16 cellular contexts compared by ENCODE assay signal in the genomic region with DNA sequence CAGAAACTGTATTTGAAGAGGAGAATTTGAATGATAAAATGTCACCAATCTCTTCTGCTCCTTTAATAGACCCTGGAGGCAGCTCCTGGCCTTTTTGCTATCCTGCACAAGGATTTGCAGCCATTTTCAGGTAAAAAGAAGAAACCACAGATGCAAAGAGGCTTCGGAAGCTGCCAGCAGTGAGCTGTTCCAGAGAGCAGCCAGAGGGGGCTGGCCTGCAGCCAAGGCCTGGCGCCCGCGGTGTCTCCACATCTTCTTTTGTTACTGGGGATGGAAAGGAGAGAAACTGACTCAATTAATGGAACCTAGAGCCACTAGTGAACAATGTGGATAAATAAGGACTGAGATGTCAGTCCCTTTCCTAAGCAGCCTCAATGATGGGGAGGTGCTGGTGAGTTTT. TPM values are rescaled to one million over a fixed set of nuclear protein-coding genes. Genes with fewer than 3 reads are reported as not detected.
A peak's percentile ranks its signal among the peaks of the same experiment; 100 is the strongest.
DNase-seq lines count a peak whose midpoint lies in the region; ATAC-seq and TF ChIP-seq lines count a peak whose summit lies in the region.
"Had no signal": no experiment of that assay in that cellular context is flagged by ENCODE, and none has a peak within 500 bp of the region (broad histone marks: within the 10 kb centered on the region; RNA-seq: fewer than 3 reads in every experiment).

No MANE protein-coding gene starts in this region.

- H3K27me3 ChIP-seq in Panc1 (ENCODE audit: control insufficient read depth, insufficient read depth, low read length) (peaks cover 34% of the 10 kb centered on the region), neural progenitor cell (no peaks in the 10 kb centered on the region)

- 0 out of 2 replicates have a peak, but pooled peaks have one; percentile 21 for ATAC-seq in Panc1
- no peak for ATAC-seq in GM18870 (IDR thresholded peaks at IDR 0.05; ENCODE audit: unreplicated experiment)
- no peak for ATAC-seq in activated CD8-positive, alpha-beta T cell treated with anti-CD3 and anti-CD28 coated beads for 36 hours

- H3K9me3 Mint-ChIP-seq in neural progenitor cell, result no peaks in the 10 kb centered on the region
- no peaks in the 10 kb centered on the region for H3K9me3 Mint-ChIP-seq in activated CD8-positive, alpha-beta T cell treated with anti-CD3 and anti-CD28 coated beads for 36 hours
- H3K9me3 Mint-ChIP-seq: activated CD4-positive, alpha-beta memory T cell treated with anti-CD3 and anti-CD28 coated beads for 36 hours had no signal

- H3K79me2 ChIP-seq in neural progenitor cell (ENCODE audit: low read depth), result no peaks in the 10 kb centered on the region

- H3K4me1 ChIP-seq in HEK293 (ENCODE audit: control insufficient read depth, insufficient read depth, low read length), result no peaks in the 10 kb centered on the region
- H3K4me1 ChIP-seq in Panc1 (ENCODE audit: control insufficient read depth, insufficient read depth, low read length), result no peaks in the 10 kb centered on the region
- H3K4me1 ChIP-seq in neural progenitor cell, result no peaks in the 10 kb centered on the region
- H3K4me1 ChIP-seq: tibial artery had no signal

- H3K27ac Mint-ChIP-seq in neural progenitor cell, result no peak overlapping the region
- H3K27ac Mint-ChIP-seq in activated CD8-positive, alpha-beta T cell treated with anti-CD3 and anti-CD28 coated beads for 36 hours, result no peak overlapping the region
- H3K27ac Mint-ChIP-seq: activated CD4-positive, alpha-beta memory T cell treated with anti-CD3 and anti-CD28 coated beads for 36 hours had no signal

- no TSS peak for BruUV-seq in Panc1 (replicated peaks; lab: Mats Ljungman, UMichigan)

- intact Hi-C loops in Panc1 (cut with micrococcal nuclease; ENCODE audit: unreplicated experiment), result no loop called here
- intact Hi-C loops in activated CD8-positive, alpha-beta T cell treated with anti-CD3 and anti-CD28 coated beads for 36 hours (cut with micrococcal nuclease), result no loop called here

- TF ChIP-seq CTCF in HEK293 (tag by site-specific recombination; IDR thresholded peaks at IDR 0.05) (no peak), Panc1 (IDR thresholded peaks at IDR 0.05) (no peak), neural progenitor cell (IDR thresholded peaks at IDR 0.05) (no peak)
- TF ChIP-seq CTCF in activated CD8-positive, alpha-beta T cell treated with anti-CD3 and anti-CD28 coated beads for 36 hours (IDR thresholded peaks at IDR 0.05), result no peak

- no peaks in the 10 kb centered on the region for H3K9me3 ChIP-seq in HEK293 (ENCODE audit: control insufficient read depth, insufficient read depth, low read depth, low read length)
- H3K9me3 ChIP-seq in Panc1 (ENCODE audit: control insufficient read depth, insufficient read depth, low read depth, low read length), result no peaks in the 10 kb centered on the region
- no peaks in the 10 kb centered on the region for H3K9me3 ChIP-seq in neural progenitor cell (ENCODE audit: low read depth)
- H3K9me3 ChIP-seq: tibial artery had no signal

- no peaks in the 10 kb centered on the region for H3F3A ChIP-seq in neural progenitor cell (ENCODE audit: low read depth)

- no peak overlapping the region for H3K4me3 ChIP-seq in HEK293 (ENCODE audit: low read depth, low read length)
- H3K4me3 ChIP-seq in Panc1 (ENCODE audit: low read depth in 2 of 2, low read length in 2 of 2), result no peak overlapping the region
- H3K4me3 ChIP-seq in neural progenitor cell, result no peak overlapping the region
- H3K4me3 ChIP-seq: tibial artery had no signal

- peak; percentile 25 for DNase-seq in DMS153 treated with DMSO at 0.1 percent for 48 hours (lab: John Stamatoyannopoulos, UW; ENCODE audit: unreplicated experiment)
- no peak for DNase-seq in DMS153 (lab: John Stamatoyannopoulos, UW)
- DNase-seq in Panc1 (ENCODE audit: low read depth, low spot score), result no peak
- DNase-seq in neural progenitor cell (ENCODE audit: low spot score), result peak; percentile 15
- DNase-seq in GOT3 (lab: John Stamatoyannopoulos, UW), result no peak
- no peak for DNase-seq in activated CD8-positive, alpha-beta T cell treated with anti-CD3 and anti-CD28 coated beads for 36 hours
- DNase-seq: 8988T; activated CD4-positive, alpha-beta memory T cell treated with anti-CD3 and anti-CD28 coated beads for 36 hours; NCI-H1436 treated with DMSO at 0.1 percent for 48 hours had no signal

- H3K27ac ChIP-seq in HEK293 (ENCODE audit: extremely low read depth, low read depth, low read length) (no peak overlapping the region), Panc1 (ENCODE audit: low read length) (no peak overlapping the region), neural progenitor cell (no peak overlapping the region)
- H3K27ac ChIP-seq: C4-2B, RWPE1, tibial artery had no signal

- H3K36me3 Mint-ChIP-seq in neural progenitor cell, result no peaks in the 10 kb centered on the region
- H3K36me3 Mint-ChIP-seq in activated CD8-positive, alpha-beta T cell treated with anti-CD3 and anti-CD28 coated beads for 36 hours (ENCODE audit: low read depth), result no peaks in the 10 kb centered on the region
- H3K36me3 Mint-ChIP-seq: activated CD4-positive, alpha-beta memory T cell treated with anti-CD3 and anti-CD28 coated beads for 36 hours had no signal

- H4K20me1 ChIP-seq in neural progenitor cell (ENCODE audit: low read depth), result no peaks in the 10 kb centered on the region

- no peaks in the 10 kb centered on the region for H3K36me3 ChIP-seq in HEK293 (ENCODE audit: control insufficient read depth in 2 of 2, insufficient read depth in 1 of 2, low read length in 2 of 2)
- H3K36me3 ChIP-seq in Panc1 (ENCODE audit: control insufficient read depth, insufficient read depth, low read length), result no peaks in the 10 kb centered on the region
- H3K36me3 ChIP-seq in neural progenitor cell, result no peaks in the 10 kb centered on the region
- H3K36me3 ChIP-seq: tibial artery had no signal

- in situ Hi-C loops in Panc1 (cut with HindIII; ENCODE audit: low pct_unique_long_range_greater_than_20kb, low sequenced_read_pairs), result no loop called here

- H3K4me3 Mint-ChIP-seq in neural progenitor cell, result no peak overlapping the region
- H3K4me3 Mint-ChIP-seq in activated CD8-positive, alpha-beta T cell treated with anti-CD3 and anti-CD28 coated beads for 36 hours, result no peak overlapping the region
- H3K4me3 Mint-ChIP-seq: activated CD4-positive, alpha-beta memory T cell treated with anti-CD3 and anti-CD28 coated beads for 36 hours had no signal

- POLR2A ChIA-PET in HEK293 (lab: Yijun Ruan, JAX) (no interaction called here), Panc1 (lab: Charles Lee) (no interaction called here)
- POLR2A ChIA-PET in activated CD8-positive, alpha-beta T cell treated with anti-CD3 and anti-CD28 coated beads for 36 hours (lab: Charles Lee), result no interaction called here

- peaks cover 6% of the 10 kb centered on the region for H3K4me1 Mint-ChIP-seq in neural progenitor cell
- no peaks in the 10 kb centered on the region for H3K4me1 Mint-ChIP-seq in activated CD8-positive, alpha-beta T cell treated with anti-CD3 and anti-CD28 coated beads for 36 hours (ENCODE audit: low read depth)

- H3K4me2 ChIP-seq in neural progenitor cell, result no peak overlapping the region

- CTCF ChIA-PET in HEK293 (lab: Yijun Ruan, JAX), result no interaction called here
- CTCF ChIA-PET in Panc1 (lab: Charles Lee), result no interaction called here
- CTCF ChIA-PET in activated CD8-positive, alpha-beta T cell treated with anti-CD3 and anti-CD28 coated beads for 36 hours (lab: Charles Lee), result no interaction called here

- H3K9ac ChIP-seq in neural progenitor cell, result no peak overlapping the region

- H3K27me3 Mint-ChIP-seq in neural progenitor cell (ENCODE audit: insufficient read depth, low read depth), result peaks cover 5% of the 10 kb centered on the region
- peaks cover 19% of the 10 kb centered on the region for H3K27me3 Mint-ChIP-seq in activated CD8-positive, alpha-beta T cell treated with anti-CD3 and anti-CD28 coated beads for 36 hours

- no peak overlapping the region for H2AFZ ChIP-seq in neural progenitor cell (replicated peaks)

TF ChIP-seq in HEK293, 187 proteins besides CTCF, POLR2A, EP300 and RAD21:
- TF ChIP-seq, protein P1, sequence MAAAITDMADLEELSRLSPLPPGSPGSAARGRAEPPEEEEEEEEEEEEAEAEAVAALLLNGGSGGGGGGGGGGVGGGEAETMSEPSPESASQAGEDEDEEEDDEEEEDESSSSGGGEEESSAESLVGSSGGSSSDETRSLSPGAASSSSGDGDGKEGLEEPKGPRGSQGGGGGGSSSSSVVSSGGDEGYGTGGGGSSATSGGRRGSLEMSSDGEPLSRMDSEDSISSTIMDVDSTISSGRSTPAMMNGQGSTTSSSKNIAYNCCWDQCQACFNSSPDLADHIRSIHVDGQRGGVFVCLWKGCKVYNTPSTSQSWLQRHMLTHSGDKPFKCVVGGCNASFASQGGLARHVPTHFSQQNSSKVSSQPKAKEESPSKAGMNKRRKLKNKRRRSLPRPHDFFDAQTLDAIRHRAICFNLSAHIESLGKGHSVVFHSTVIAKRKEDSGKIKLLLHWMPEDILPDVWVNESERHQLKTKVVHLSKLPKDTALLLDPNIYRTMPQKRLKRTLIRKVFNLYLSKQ (tag by site-specific recombination; IDR thresholded peaks at IDR 0.05; ENCODE audit: borderline replicate concordance), result no peak
- TF ChIP-seq ZNF341 (tag by site-specific recombination; IDR thresholded peaks at IDR 0.05; ENCODE audit: low read depth), result peak; percentile 64; the same call in 1 of the 2 replicates

RNA-seq across cellular contexts. Expression of a gene that starts 23.9 kb away (rescaled TPM):
- total RNA-seq in Panc1 (2021; ENCODE audit: unreplicated experiment) (not detected), neural progenitor cell (ENCODE audit: low replicate concordance) (not detected in 2 replicates)
- not detected for polyA plus RNA-seq in Panc1 (2012; ENCODE audit: insufficient read length)
- total RNA-seq in activated CD8-positive, alpha-beta T cell treated with anti-CD3 and anti-CD28 coated beads for 36 hours, result not detected
- total RNA-seq: activated CD4-positive, alpha-beta memory T cell treated with anti-CD3 and anti-CD28 coated beads for 36 hours; mesenteric fat pad had no signal
- polyA plus RNA-seq: keratinocyte had no signal

Comparison
In these comparisons a context has a peak if more than half of its experiments do, and no peak if none do; other contexts are left out.
1. DNase-seq: peak in DMS153 treated with DMSO at 0.1 percent for 48 hours (single experiment) and neural progenitor cell (single experiment); none in DMS153 (single experiment), Panc1 (single experiment), GOT3 (single experiment) and activated CD8-positive, alpha-beta T cell treated with anti-CD3 and anti-CD28 coated beads for 36 hours (single experiment).